Comparison of ENCODE assay signal across 30 cellular contexts in genomic region chrX:123210252-123210651, GRCh38. TPM values are rescaled to one million over a fixed set of nuclear protein-coding genes. Genes with fewer than 3 reads are reported as not detected.
"Had no signal": no experiment of that assay in that cellular context is flagged by ENCODE, and none has a peak within 500 bp of the region (broad histone marks: within the 10 kb centered on the region; RNA-seq: fewer than 3 reads in every experiment).

No MANE protein-coding gene starts in this region.

- H3K27me3 Mint-ChIP-seq: naive B cell; progenitor cell of endocrine pancreas; stimulated activated naive B cell treated with anti-CD40 and anti-IgM and Interleukin-4, amounts not matched to agents 10 μg/mL and 1 μg/mL and 100 μg/mL, for 72 hours had no signal

- H3K4me3 ChIP-seq: ovary, psoas muscle, right lobe of liver, sigmoid colon, stomach, thoracic aorta, thyroid gland, tibial nerve, upper lobe of left lung, vagina had no signal

- H3K9me3 Mint-ChIP-seq: naive thymus-derived CD8-positive, alpha-beta T cell; natural killer cell treated with Interleukin-12 subunit alpha and Interleukin-12 subunit beta and Interleukin-15 and Interleukin-18, amount 100 ng/mL, for 72 hours; stimulated activated effector memory CD8-positive, alpha-beta T cell treated with anti-CD3 and anti-CD28 coated beads, Interleukin-12 subunit alpha, Interleukin-12 subunit beta, amount 100 ng/mL, for 72 hours; stimulated activated naive CD8-positive, alpha-beta T cell treated with anti-CD3 and anti-CD28 coated beads, Interleukin-15, Interleukin-2, amounts not matched to agents 100 ng/mL and 50 ng/mL, for 24 hours had no signal

- H3K27ac ChIP-seq: neutrophil, ovary, psoas muscle, right lobe of liver, sigmoid colon, stomach, thoracic aorta, thyroid gland, tibial nerve, upper lobe of left lung, vagina had no signal

- H3K4me1 Mint-ChIP-seq: naive B cell; naive thymus-derived CD8-positive, alpha-beta T cell; neural crest cell; stimulated activated effector memory CD8-positive, alpha-beta T cell treated with anti-CD3 and anti-CD28 coated beads, Interleukin-12 subunit alpha, Interleukin-12 subunit beta, amount 100 ng/mL, for 72 hours; stimulated activated naive B cell treated with anti-CD40 and anti-IgM and Interleukin-4, amounts not matched to agents 10 μg/mL and 1 μg/mL and 100 μg/mL, for 72 hours had no signal

- H3K9me3 ChIP-seq: neutrophil, ovary, psoas muscle, right lobe of liver, sigmoid colon, stomach, thoracic aorta, thyroid gland, tibial nerve, upper lobe of left lung, vagina had no signal

- DNase-seq: naive B cell; naive thymus-derived CD8-positive, alpha-beta T cell; nephron progenitor cell; nucleus accumbens; ovary; psoas muscle; right cardiac atrium; right lobe of liver; sigmoid colon; small intestine; stimulated activated CD4-positive, alpha-beta T cell treated with anti-CD3 and anti-CD28 coated beads, Interleukin-15, amount 100 ng/mL, for 24 hours; stimulated activated CD4-positive, alpha-beta T cell treated with anti-CD3 and anti-CD28 coated beads, Interleukin-2, amount 100 ng/mL, for 24 hours; stimulated activated CD4-positive, alpha-beta T cell treated with anti-CD3 and anti-CD28 coated beads, Interleukin-2, amount 100 ng/mL, for 48 hours; stimulated activated CD4-positive, alpha-beta T cell treated with anti-CD3 and anti-CD28 coated beads, Interleukin-4, amount 100 ng/mL, for 24 hours; stimulated activated naive B cell treated with anti-CD40 and anti-IgM and Interleukin-4, amounts not matched to agents 10 μg/mL and 1 μg/mL and 100 μg/mL, for 72 hours; stimulated activated naive CD4-positive, alpha-beta T cell treated with Interleukin-2 at 50 U/mL for 16 hours; stomach; thyroid gland; trophoblast cell; upper lobe of left lung had no signal

- H3K27ac Mint-ChIP-seq: naive B cell; naive thymus-derived CD8-positive, alpha-beta T cell; natural killer cell treated with Interleukin-12 subunit alpha and Interleukin-12 subunit beta and Interleukin-15 and Interleukin-18, amount 100 ng/mL, for 72 hours; nephron progenitor cell; progenitor cell of endocrine pancreas; stimulated activated effector memory CD8-positive, alpha-beta T cell treated with anti-CD3 and anti-CD28 coated beads, Interleukin-12 subunit alpha, Interleukin-12 subunit beta, amount 100 ng/mL, for 72 hours; stimulated activated naive B cell treated with anti-CD40 and anti-IgM and Interleukin-4, amounts not matched to agents 10 μg/mL and 1 μg/mL and 100 μg/mL, for 72 hours; stimulated activated naive CD8-positive, alpha-beta T cell treated with anti-CD3 and anti-CD28 coated beads, Interleukin-15, Interleukin-2, amounts not matched to agents 100 ng/mL and 50 ng/mL, for 24 hours had no signal

- H3K36me3 Mint-ChIP-seq: naive B cell; naive thymus-derived CD8-positive, alpha-beta T cell; natural killer cell treated with Interleukin-12 subunit alpha and Interleukin-12 subunit beta and Interleukin-15 and Interleukin-18, amount 100 ng/mL, for 72 hours; stimulated activated effector memory CD8-positive, alpha-beta T cell treated with anti-CD3 and anti-CD28 coated beads, Interleukin-12 subunit alpha, Interleukin-12 subunit beta, amount 100 ng/mL, for 72 hours; stimulated activated naive B cell treated with anti-CD40 and anti-IgM and Interleukin-4, amounts not matched to agents 10 μg/mL and 1 μg/mL and 100 μg/mL, for 72 hours had no signal

- H3K27me3 ChIP-seq: neutrophil, ovary, right lobe of liver, sigmoid colon, stomach, thyroid gland, tibial nerve, upper lobe of left lung, vagina had no signal

- FAIRE-seq: urothelium cell line had no signal

- H3K4me1 ChIP-seq: psoas muscle, right lobe of liver, sigmoid colon, stomach, thyroid gland, tibial nerve, upper lobe of left lung, vagina had no signal

- H3K4me3 Mint-ChIP-seq: naive B cell; naive thymus-derived CD8-positive, alpha-beta T cell; natural killer cell treated with Interleukin-12 subunit alpha and Interleukin-12 subunit beta and Interleukin-15 and Interleukin-18, amount 100 ng/mL, for 72 hours; nephron progenitor cell; neural crest cell; stimulated activated effector memory CD8-positive, alpha-beta T cell treated with anti-CD3 and anti-CD28 coated beads, Interleukin-12 subunit alpha, Interleukin-12 subunit beta, amount 100 ng/mL, for 72 hours; stimulated activated naive B cell treated with anti-CD40 and anti-IgM and Interleukin-4, amounts not matched to agents 10 μg/mL and 1 μg/mL and 100 μg/mL, for 72 hours; stimulated activated naive CD8-positive, alpha-beta T cell treated with anti-CD3 and anti-CD28 coated beads, Interleukin-15, Interleukin-2, amounts not matched to agents 100 ng/mL and 50 ng/mL, for 24 hours had no signal

- H3K36me3 ChIP-seq: neutrophil, ovary, right lobe of liver, sigmoid colon, stomach, thoracic aorta, thyroid gland, tibial nerve, upper lobe of left lung, vagina had no signal

- ATAC-seq: naive thymus-derived CD8-positive, alpha-beta T cell; natural killer cell treated with Interleukin-12 subunit alpha and Interleukin-12 subunit beta and Interleukin-15 and Interleukin-18, amount 100 ng/mL, for 72 hours; psoas muscle; right cardiac atrium; right lobe of liver; stimulated activated effector memory CD8-positive, alpha-beta T cell treated with anti-CD3 and anti-CD28 coated beads, Interleukin-12 subunit alpha, Interleukin-12 subunit beta, amount 100 ng/mL, for 72 hours; stimulated activated naive B cell treated with anti-CD40 and anti-IgM and Interleukin-4, amounts not matched to agents 10 μg/mL and 1 μg/mL and 100 μg/mL, for 72 hours had no signal

RNA-seq across cellular contexts. Expression of gene GRIA3, which starts 26.2 kb away (rescaled TPM):
- total RNA-seq: naive thymus-derived CD8-positive, alpha-beta T cell; natural killer cell treated with Interleukin-12 subunit alpha and Interleukin-12 subunit beta and Interleukin-15 and Interleukin-18, amount 100 ng/mL, for 72 hours had no signal
- polyA plus RNA-seq: naive thymus-derived CD8-positive, alpha-beta T cell had no signal
